Comparison of ENCODE assay signal across 9 cellular contexts in genomic region chr5:179634370-179635172, GRCh38. TPM values are rescaled to one million over a fixed set of nuclear protein-coding genes. Genes with fewer than 3 reads are reported as not detected.
DNase-seq lines count a peak whose midpoint lies in the region; ATAC-seq and TF ChIP-seq lines count a peak whose summit lies in the region.
"Not testable (repeated sequence)": the region's sequence is repeated elsewhere in the genome, so short reads cannot be mapped to it uniquely, and the experiment has no call there.
"Had no signal": no experiment of that assay in that cellular context is flagged by ENCODE, and none has a peak within 500 bp of the region (broad histone marks: within the 10 kb centered on the region; RNA-seq: fewer than 3 reads in every experiment).

No MANE protein-coding gene starts in this region.

- H3K9me3 ChIP-seq in RWPE2 (ENCODE audit: severe bottlenecking); lung (ENCODE audit: control insufficient read depth in 2 of 2, insufficient read depth in 1 of 2, low read length in 1 of 2): not testable (repeated sequence)

- H3K4me1 ChIP-seq in RWPE2 (ENCODE audit: insufficient read depth, poor library complexity, severe bottlenecking); lung (ENCODE audit: control insufficient read depth in 2 of 2, insufficient read depth in 2 of 2, low read length in 2 of 2): not testable (repeated sequence)

- H3K4me3 ChIP-seq in RWPE2 (ENCODE audit: severe bottlenecking); lung: not testable (repeated sequence)
- peak overlapping the region; percentile 24 for H3K4me3 ChIP-seq in brain microvascular endothelial cell (ENCODE audit: low read depth, low read length)

- not testable (repeated sequence) for DNase-seq in RWPE2 (ENCODE audit: low spot score); brain microvascular endothelial cell; lung (ENCODE audit: low spot score); stimulated activated naive CD8-positive, alpha-beta T cell treated with anti-CD3 and anti-CD28 coated beads, Interleukin-15, Interleukin-2, amounts not matched to agents 100 U/mL and 50 U/mL, for 24 hours

- ATAC-seq in GM18519 (IDR thresholded peaks at IDR 0.05; ENCODE audit: low FRiP score, unreplicated experiment) (peak; percentile 81), GM21360 (IDR thresholded peaks at IDR 0.05; ENCODE audit: unreplicated experiment) (peak; percentile 94), HG02678 (IDR thresholded peaks at IDR 0.05; ENCODE audit: unreplicated experiment) (peak; percentile 91), HG03175 (IDR thresholded peaks at IDR 0.05; ENCODE audit: unreplicated experiment) (peak; percentile 86), RWPE2 (ENCODE audit: low read depth) (peak; percentile 90), lung (ENCODE audit: insufficient read depth, low FRiP score) (peak; percentile 99)
- peak; percentile 98 for ATAC-seq in stimulated activated naive CD8-positive, alpha-beta T cell treated with anti-CD3 and anti-CD28 coated beads, Interleukin-15, Interleukin-2, amounts not matched to agents 100 U/mL and 50 U/mL, for 24 hours

- H3K36me3 ChIP-seq in RWPE2 (ENCODE audit: low read depth); brain microvascular endothelial cell (replicated peaks); lung (ENCODE audit: control insufficient read depth in 2 of 2, insufficient read depth in 2 of 2, low read length in 2 of 2): not testable (repeated sequence)

- H3K27ac ChIP-seq in RWPE2 (ENCODE audit: poor library complexity, severe bottlenecking); brain microvascular endothelial cell; lung (ENCODE audit: low read depth in 1 of 2, low read length in 1 of 2): not testable (repeated sequence)

- 1 to 2% methylated on average over 8 to 9 of the region's 49 CpGs for WGBS in lung, 2 donors

- H3K27me3 ChIP-seq in RWPE2 (ENCODE audit: insufficient read depth, poor library complexity, severe bottlenecking); brain microvascular endothelial cell (replicated peaks); lung (ENCODE audit: control insufficient read depth, insufficient read depth): not testable (repeated sequence)

- in situ Hi-C loops in brain microvascular endothelial cell (cut with HindIII; ENCODE audit: low pct_ligation_motif_present, low sequenced_read_pairs): not testable (repeated sequence)

- peak; percentile 5 for TF ChIP-seq CTCF in RWPE2 (IDR thresholded peaks at IDR 0.05; ENCODE audit: poor library complexity, severe bottlenecking)
- not testable (repeated sequence) for TF ChIP-seq CTCF in brain microvascular endothelial cell (IDR thresholded peaks at IDR 0.05; ENCODE audit: low read depth, low read length, missing control alignments); lung (IDR thresholded peaks at IDR 0.05; ENCODE audit: control extremely low read depth, extremely low read depth)

RNA-seq across cellular contexts. Expression of gene HNRNPH1, which starts 11.1 kb away (rescaled TPM):
- total RNA-seq in lung: 1,000 to 10,000 TPM in 1 of 2 donors, 100 to 1,000 TPM in 1; 422 to 1,791 TPM
- polyA plus RNA-seq in lung: 100 to 1,000 TPM; 185 to 189 TPM

RNA-seq across cellular contexts. Expression of gene CBY3, which starts 46.3 kb away (rescaled TPM):
- total RNA-seq in lung: not detected
- under 1 TPM; 0.10 to 0.22 TPM for polyA plus RNA-seq in lung
- polyA plus RNA-seq: BJ had no signal
